1 cellular context compared by ENCODE assay signal in genomic region chr3:142993958-142994442, GRCh38.
A peak's percentile ranks its signal among the peaks of the same experiment; 100 is the strongest.
TF ChIP-seq lines count a peak whose summit lies in the region.

No MANE protein-coding gene starts in this region.

TF ChIP-seq in HepG2, 621 proteins besides CTCF, POLR2A, EP300 and RAD21 (continued from another document and continues in another):
- TF ChIP-seq SMAD3 (CRISPR knock-in tag; IDR thresholded peaks at IDR 0.05): 0 out of 2 replicates have a peak, but pooled peaks have one; percentile 34
- TF ChIP-seq CEBPB (IDR thresholded peaks at IDR 0.05; ENCODE audit: borderline replicate concordance, low read depth, low read length): peak; percentile 75
- no peak for TF ChIP-seq ATRX (CRISPR knock-in tag; IDR thresholded peaks at IDR 0.05; ENCODE audit: borderline replicate concordance)
- peak; percentile 46; the same call in 1 of the 2 replicates for TF ChIP-seq ELF3 (CRISPR knock-in tag; IDR thresholded peaks at IDR 0.05)
- peak; percentile 67 for TF ChIP-seq FOXO1 (CRISPR knock-in tag; IDR thresholded peaks at IDR 0.05)
- TF ChIP-seq, protein P1, sequence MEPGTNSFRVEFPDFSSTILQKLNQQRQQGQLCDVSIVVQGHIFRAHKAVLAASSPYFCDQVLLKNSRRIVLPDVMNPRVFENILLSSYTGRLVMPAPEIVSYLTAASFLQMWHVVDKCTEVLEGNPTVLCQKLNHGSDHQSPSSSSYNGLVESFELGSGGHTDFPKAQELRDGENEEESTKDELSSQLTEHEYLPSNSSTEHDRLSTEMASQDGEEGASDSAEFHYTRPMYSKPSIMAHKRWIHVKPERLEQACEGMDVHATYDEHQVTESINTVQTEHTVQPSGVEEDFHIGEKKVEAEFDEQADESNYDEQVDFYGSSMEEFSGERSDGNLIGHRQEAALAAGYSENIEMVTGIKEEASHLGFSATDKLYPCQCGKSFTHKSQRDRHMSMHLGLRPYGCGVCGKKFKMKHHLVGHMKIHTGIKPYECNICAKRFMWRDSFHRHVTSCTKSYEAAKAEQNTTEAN (CRISPR knock-in tag; conservative IDR thresholded peaks at IDR 0.05): peak; percentile 92
- TF ChIP-seq, protein P2, sequence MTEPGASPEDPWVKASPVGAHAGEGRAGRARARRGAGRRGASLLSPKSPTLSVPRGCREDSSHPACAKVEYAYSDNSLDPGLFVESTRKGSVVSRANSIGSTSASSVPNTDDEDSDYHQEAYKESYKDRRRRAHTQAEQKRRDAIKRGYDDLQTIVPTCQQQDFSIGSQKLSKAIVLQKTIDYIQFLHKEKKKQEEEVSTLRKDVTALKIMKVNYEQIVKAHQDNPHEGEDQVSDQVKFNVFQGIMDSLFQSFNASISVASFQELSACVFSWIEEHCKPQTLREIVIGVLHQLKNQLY (CRISPR knock-in tag; IDR thresholded peaks at IDR 0.05): no peak
- TF ChIP-seq, protein P3, sequence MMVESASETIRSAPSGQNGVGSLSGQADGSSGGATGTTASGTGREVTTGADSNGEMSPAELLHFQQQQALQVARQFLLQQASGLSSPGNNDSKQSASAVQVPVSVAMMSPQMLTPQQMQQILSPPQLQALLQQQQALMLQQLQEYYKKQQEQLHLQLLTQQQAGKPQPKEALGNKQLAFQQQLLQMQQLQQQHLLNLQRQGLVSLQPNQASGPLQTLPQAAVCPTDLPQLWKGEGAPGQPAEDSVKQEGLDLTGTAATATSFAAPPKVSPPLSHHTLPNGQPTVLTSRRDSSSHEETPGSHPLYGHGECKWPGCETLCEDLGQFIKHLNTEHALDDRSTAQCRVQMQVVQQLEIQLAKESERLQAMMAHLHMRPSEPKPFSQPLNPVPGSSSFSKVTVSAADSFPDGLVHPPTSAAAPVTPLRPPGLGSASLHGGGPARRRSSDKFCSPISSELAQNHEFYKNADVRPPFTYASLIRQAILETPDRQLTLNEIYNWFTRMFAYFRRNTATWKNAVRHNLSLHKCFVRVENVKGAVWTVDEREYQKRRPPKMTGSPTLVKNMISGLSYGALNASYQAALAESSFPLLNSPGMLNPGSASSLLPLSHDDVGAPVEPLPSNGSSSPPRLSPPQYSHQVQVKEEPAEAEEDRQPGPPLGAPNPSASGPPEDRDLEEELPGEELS (CRISPR knock-in tag; IDR thresholded peaks at IDR 0.05): peak; percentile 51; the same call in 1 of the 2 replicates
- 0 out of 2 replicates have a peak, but pooled peaks have one; percentile 20 for TF ChIP-seq ERF (CRISPR knock-in tag; IDR thresholded peaks at IDR 0.05)
- TF ChIP-seq RCOR2 (CRISPR knock-in tag; IDR thresholded peaks at IDR 0.05): no peak
- TF ChIP-seq ZHX2 (IDR thresholded peaks at IDR 0.05; ENCODE audit: low read depth): no peak
- TF ChIP-seq ZHX2 (CRISPR knock-in tag; IDR thresholded peaks at IDR 0.05; ENCODE audit: borderline replicate concordance): 0 out of 2 replicates have a peak, but pooled peaks have one; percentile 28
- TF ChIP-seq STAG1 (CRISPR knock-in tag; IDR thresholded peaks at IDR 0.05): peak; percentile 96
- no peak for TF ChIP-seq HES4 (CRISPR knock-in tag; IDR thresholded peaks at IDR 0.05; ENCODE audit: borderline replicate concordance)
- TF ChIP-seq GPN1 (CRISPR knock-in tag; IDR thresholded peaks at IDR 0.05; ENCODE audit: borderline replicate concordance): no peak
- peak; percentile 39; the same call in 1 of the 2 replicates for TF ChIP-seq ETV5 (CRISPR knock-in tag; IDR thresholded peaks at IDR 0.05; ENCODE audit: borderline replicate concordance)
- peak; percentile 47; the same call in 1 of the 2 replicates for TF ChIP-seq REPIN1 (CRISPR knock-in tag; IDR thresholded peaks at IDR 0.05; ENCODE audit: borderline replicate concordance, low read depth)
- TF ChIP-seq HNF4A (CRISPR knock-in tag; IDR thresholded peaks at IDR 0.05): peak; percentile 24
- TF ChIP-seq, protein P4, sequence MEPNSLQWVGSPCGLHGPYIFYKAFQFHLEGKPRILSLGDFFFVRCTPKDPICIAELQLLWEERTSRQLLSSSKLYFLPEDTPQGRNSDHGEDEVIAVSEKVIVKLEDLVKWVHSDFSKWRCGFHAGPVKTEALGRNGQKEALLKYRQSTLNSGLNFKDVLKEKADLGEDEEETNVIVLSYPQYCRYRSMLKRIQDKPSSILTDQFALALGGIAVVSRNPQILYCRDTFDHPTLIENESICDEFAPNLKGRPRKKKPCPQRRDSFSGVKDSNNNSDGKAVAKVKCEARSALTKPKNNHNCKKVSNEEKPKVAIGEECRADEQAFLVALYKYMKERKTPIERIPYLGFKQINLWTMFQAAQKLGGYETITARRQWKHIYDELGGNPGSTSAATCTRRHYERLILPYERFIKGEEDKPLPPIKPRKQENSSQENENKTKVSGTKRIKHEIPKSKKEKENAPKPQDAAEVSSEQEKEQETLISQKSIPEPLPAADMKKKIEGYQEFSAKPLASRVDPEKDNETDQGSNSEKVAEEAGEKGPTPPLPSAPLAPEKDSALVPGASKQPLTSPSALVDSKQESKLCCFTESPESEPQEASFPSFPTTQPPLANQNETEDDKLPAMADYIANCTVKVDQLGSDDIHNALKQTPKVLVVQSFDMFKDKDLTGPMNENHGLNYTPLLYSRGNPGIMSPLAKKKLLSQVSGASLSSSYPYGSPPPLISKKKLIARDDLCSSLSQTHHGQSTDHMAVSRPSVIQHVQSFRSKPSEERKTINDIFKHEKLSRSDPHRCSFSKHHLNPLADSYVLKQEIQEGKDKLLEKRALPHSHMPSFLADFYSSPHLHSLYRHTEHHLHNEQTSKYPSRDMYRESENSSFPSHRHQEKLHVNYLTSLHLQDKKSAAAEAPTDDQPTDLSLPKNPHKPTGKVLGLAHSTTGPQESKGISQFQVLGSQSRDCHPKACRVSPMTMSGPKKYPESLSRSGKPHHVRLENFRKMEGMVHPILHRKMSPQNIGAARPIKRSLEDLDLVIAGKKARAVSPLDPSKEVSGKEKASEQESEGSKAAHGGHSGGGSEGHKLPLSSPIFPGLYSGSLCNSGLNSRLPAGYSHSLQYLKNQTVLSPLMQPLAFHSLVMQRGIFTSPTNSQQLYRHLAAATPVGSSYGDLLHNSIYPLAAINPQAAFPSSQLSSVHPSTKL (CRISPR knock-in tag; IDR thresholded peaks at IDR 0.05): peak; percentile 57
- no peak for TF ChIP-seq ZNF468 (CRISPR knock-in tag; IDR thresholded peaks at IDR 0.05)
- peak; percentile 80 for TF ChIP-seq ZNF646 (CRISPR knock-in tag; IDR thresholded peaks at IDR 0.05)
- TF ChIP-seq HDAC1 (CRISPR knock-in tag; IDR thresholded peaks at IDR 0.05): no peak; the same call in 1 of the 2 replicates
- no peak for TF ChIP-seq ZFP36L1 (CRISPR knock-in tag; IDR thresholded peaks at IDR 0.05)
- 0 out of 2 replicates have a peak, but pooled peaks have one; percentile 38 for TF ChIP-seq CEBPG (CRISPR knock-in tag; IDR thresholded peaks at IDR 0.05)
- TF ChIP-seq ZNF75D (CRISPR knock-in tag; IDR thresholded peaks at IDR 0.05; ENCODE audit: borderline replicate concordance): no peak
- TF ChIP-seq FOXJ3 (CRISPR knock-in tag; IDR thresholded peaks at IDR 0.05; ENCODE audit: borderline replicate concordance): peak; percentile 77; the same call in 1 of the 2 replicates
- peak; percentile 64 for TF ChIP-seq FOXA3 (CRISPR knock-in tag; IDR thresholded peaks at IDR 0.05)
- TF ChIP-seq ZNF543 (CRISPR knock-in tag; IDR thresholded peaks at IDR 0.05): no peak
